Comparison of ENCODE assay signal across 24 cellular contexts in genomic region chr7:68276725-68277124, GRCh38.
"Had no signal": no experiment of that assay in that cellular context is flagged by ENCODE, and none has a peak within 500 bp of the region (broad histone marks: within the 10 kb centered on the region; RNA-seq: fewer than 3 reads in every experiment).

No MANE protein-coding gene starts in this region.

- H3K9me2 ChIP-seq: SK-N-SH had no signal

- ATAC-seq: HepG2, Panc1, PC-3, T-cell had no signal

- DNase-seq: IMR-90, Kasumi-1, MV-4-11, NCI-H1048, NCI-H1105, NCI-H1436 treated with DMSO at 0.1 percent for 48 hours, NCI-H187, NCI-H2029, NCI-H2081 treated with DMSO at 0.1 percent for 48 hours, NCI-H2171, NCI-H226, NCI-H446, NCI-H510A, NCI-H524 treated with DMSO at 0.1 percent for 48 hours, NCI-H774, PC-3, SHP77, SK-N-SH, SW 1271, T-cell had no signal

- H3K9me3 ChIP-seq: SK-N-SH had no signal

- H3K4me2 ChIP-seq: KMS-11, SK-N-SH had no signal

- H3K27ac ChIP-seq: KMS-11, RWPE1 had no signal

- H3K9ac ChIP-seq: KMS-11, SK-N-SH had no signal
